Comparison of ENCODE assay signal across 10 cellular contexts in genomic region chr6:25122001-25122400, GRCh38.
DNase-seq lines count a peak whose midpoint lies in the region; ATAC-seq and TF ChIP-seq lines count a peak whose summit lies in the region.
"Had no signal": no experiment of that assay in that cellular context is flagged by ENCODE, and none has a peak within 500 bp of the region (broad histone marks: within the 10 kb centered on the region; RNA-seq: fewer than 3 reads in every experiment).

No MANE protein-coding gene starts in this region.

- no peak overlapping the region for H3K27ac ChIP-seq in hepatocyte
- H3K27ac ChIP-seq in thyroid gland = peak overlapping the region; percentile 27 to 49 (median 49)

- TF ChIP-seq CTCF in hepatocyte (IDR thresholded peaks at IDR 0.05; ENCODE audit: poor library complexity) (no peak), thyroid gland (IDR thresholded peaks at IDR 0.05) (no peak)

- no peaks in the 10 kb centered on the region for H3K79me2 ChIP-seq in hepatocyte

- H4K20me1 ChIP-seq in hepatocyte (ENCODE audit: insufficient read depth, poor library complexity, severe bottlenecking) = no peaks in the 10 kb centered on the region

- 54% methylated on average over 2 of the region's 2 CpGs for WGBS in hepatocyte (ENCODE audit: low lambda C conversion rate, missing lambda C conversion rate)
- WGBS in thyroid gland, 2 donors = 58 to 86% methylated on average over 2 of the region's 2 CpGs

- H2AFZ ChIP-seq in hepatocyte = no peak overlapping the region

- intact Hi-C loops in thyroid gland (cut with DNase I) = no loop called here

- no peaks in the 10 kb centered on the region for H3K9me3 ChIP-seq in hepatocyte (ENCODE audit: low read depth)
- H3K9me3 ChIP-seq in thyroid gland = no peaks in the 10 kb centered on the region

- H3K36me3 ChIP-seq in hepatocyte (replicated peaks; ENCODE audit: insufficient read depth, low read depth) = no peaks in the 10 kb centered on the region
- peaks cover 0 to 3% of the 10 kb centered on the region in 2 donors for H3K36me3 ChIP-seq in thyroid gland

- H3K9me2 ChIP-seq in hepatocyte (replicated peaks; ENCODE audit: insufficient read depth) = no peaks in the 10 kb centered on the region

- ATAC-seq in GM19467 (IDR thresholded peaks at IDR 0.05; ENCODE audit: unreplicated experiment) = no peak
- ATAC-seq: activated CD8-positive, alpha-beta memory T cell treated with anti-CD3 and anti-CD28 coated beads, Interleukin-2, amount 10 ng/mL, durations not matched to agents 7 days and 5 days had no signal

- H3K4me2 ChIP-seq in hepatocyte = no peak overlapping the region
- H3K4me2 ChIP-seq: smooth muscle cell had no signal

- DNase-seq in LHCN-M2 (ENCODE audit: low read depth) (peak; percentile 20), astrocyte of the hippocampus (ENCODE audit: low read depth, low spot score) (peak; percentile 8), hepatocyte (ENCODE audit: low spot score) (peak; percentile 7), thyroid gland (peak in 1 of 2 donors; percentile 9), erythroblast (lab: John Stamatoyannopoulos, UW) (no peak), NCI-H2107 treated with DMSO at 0.1 percent for 48 hours (lab: John Stamatoyannopoulos, UW; ENCODE audit: unreplicated experiment) (no peak)
- DNase-seq: activated CD8-positive, alpha-beta memory T cell treated with anti-CD3 and anti-CD28 coated beads, Interleukin-2, amount 10 ng/mL, durations not matched to agents 7 days and 5 days; NCI-H510A had no signal

- H3K4me3 ChIP-seq in hepatocyte (no peak overlapping the region), thyroid gland (replicated peaks in 1 of 3) (no peak overlapping the region)
- H3K4me3 ChIP-seq: smooth muscle cell had no signal

- H3K27me3 ChIP-seq in hepatocyte (no peaks in the 10 kb centered on the region), thyroid gland (no peaks in the 10 kb centered on the region)

- TF ChIP-seq POLR2A in thyroid gland (IDR thresholded peaks at IDR 0.05) (no peak), erythroblast (IDR thresholded peaks at IDR 0.05; ENCODE audit: low read length) (no peak)

- H3K4me1 ChIP-seq in hepatocyte (ENCODE audit: insufficient read depth) = no peaks in the 10 kb centered on the region
- H3K4me1 ChIP-seq in thyroid gland = peaks cover 0 to 10% of the 10 kb centered on the region in 2 donors

Comparison
In these comparisons a context has a peak if more than half of its experiments do, and no peak if none do; other contexts are left out.
1. DNase-seq: peak in LHCN-M2 (single experiment), astrocyte of the hippocampus (single experiment) and hepatocyte (single experiment); none in erythroblast (0 of 2) and NCI-H2107 treated with DMSO at 0.1 percent for 48 hours (single experiment).